Comparison of ENCODE assay signal across 8 cellular contexts in the genomic region with DNA sequence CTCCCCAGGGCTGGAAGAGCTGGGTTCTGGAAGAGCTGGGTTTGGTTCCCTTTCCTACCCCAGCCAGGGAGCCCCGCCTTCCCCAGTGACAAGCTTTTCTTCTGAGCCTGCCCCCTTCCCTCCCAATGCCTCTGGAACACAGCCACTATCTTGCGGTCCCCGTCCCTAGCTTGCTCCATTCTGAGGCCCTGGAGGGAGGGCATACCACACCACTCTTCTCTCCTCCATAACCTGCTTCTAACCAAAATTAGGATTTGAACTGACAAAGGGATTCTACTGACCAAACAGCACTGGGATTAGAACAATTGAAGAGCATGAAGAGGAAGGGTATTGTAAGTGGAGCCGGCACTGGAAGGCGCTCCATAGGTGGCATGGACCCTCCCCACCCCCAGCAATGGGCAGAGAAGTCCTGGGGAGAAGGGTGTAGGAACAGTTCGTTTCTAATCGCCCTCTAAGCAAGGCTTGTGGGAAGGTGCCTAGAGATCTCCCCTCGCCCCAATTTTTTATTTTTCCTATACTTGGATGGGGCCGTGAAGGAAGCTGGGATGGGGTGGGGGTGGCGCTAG.
A peak's percentile ranks its signal among the peaks of the same experiment; 100 is the strongest.
DNase-seq lines count a peak whose midpoint lies in the region; ATAC-seq lines count a peak whose summit lies in the region.

No MANE protein-coding gene starts in this region.

- ATAC-seq in GM18870 (IDR thresholded peaks at IDR 0.05; ENCODE audit: unreplicated experiment) = no peak

- DNase-seq in NOMO-1 (lab: John Stamatoyannopoulos, UW; ENCODE audit: unreplicated experiment in 2 of 2) (peak; percentile 15 to 23), NOMO-1 treated with DMSO at 0.1 percent for 48 hours (lab: John Stamatoyannopoulos, UW; ENCODE audit: unreplicated experiment) (no peak), NCI-H2196 (lab: John Stamatoyannopoulos, UW; ENCODE audit: unreplicated experiment) (peak; percentile 41), hippocampal formation (lab: John Stamatoyannopoulos, UW) (peak; percentile 32 to 44), putamen (ENCODE audit: low spot score) (peak; percentile 59), NCI-H1930 (lab: John Stamatoyannopoulos, UW) (no peak)

- peak overlapping the region; percentile 94 for H3K27ac ChIP-seq in angular gyrus (ENCODE audit: low read depth, low read length)

Comparison
In these comparisons a context has a peak if more than half of its experiments do, and no peak if none do; other contexts are left out.
1. DNase-seq: peak in NOMO-1 (2 of 2), NCI-H2196 (single experiment), hippocampal formation (2 of 2) and putamen (single experiment); none in NOMO-1 treated with DMSO at 0.1 percent for 48 hours (single experiment) and NCI-H1930 (0 of 2).